ENCODE assay signal across 21 cellular contexts in the genomic region with DNA sequence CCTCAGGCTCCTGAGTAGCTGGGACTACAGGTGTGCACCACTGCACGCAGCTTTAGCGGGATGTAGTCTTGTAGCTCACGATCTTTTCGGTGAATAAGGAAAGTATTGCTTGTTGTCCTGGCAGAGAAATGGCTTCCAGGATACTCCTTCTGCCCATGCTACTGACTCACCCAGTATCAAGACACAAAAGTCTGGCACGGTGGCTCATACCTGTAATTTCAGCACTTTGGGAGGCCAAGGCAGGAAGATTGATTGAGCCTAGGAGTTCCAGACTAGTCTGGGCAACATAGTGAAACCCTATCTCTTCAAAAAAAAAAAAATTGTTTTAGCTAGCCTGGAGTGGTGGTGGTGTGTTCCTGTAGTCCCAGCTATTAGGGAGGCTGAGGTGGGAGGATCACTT.
"Had no signal": no experiment of that assay in that cellular context is flagged by ENCODE, and none has a peak within 500 bp of the region (broad histone marks: within the 10 kb centered on the region; RNA-seq: fewer than 3 reads in every experiment).

No MANE protein-coding gene starts in this region.

- H3K9me3 ChIP-seq: MG63, SJSA1 had no signal

- H3K27me3 ChIP-seq: MG63, SJSA1 had no signal

- H3K36me3 ChIP-seq: MG63, SJSA1 had no signal

- FAIRE-seq: HepG2, RCC 7860 had no signal

- H3K4me1 ChIP-seq: SJSA1 had no signal

- DNase-seq: IMR-90, Karpas-422, KG1, MG63, NCI-H1092, NCI-H1105 treated with DMSO at 0.1 percent for 48 hours, NCI-H1417 treated with DMSO at 0.1 percent for 48 hours, NCI-H146, NCI-H187, NCI-H2029, NCI-H2081 treated with DMSO at 0.1 percent for 48 hours, NCI-H2227 treated with DMSO at 0.1 percent for 48 hours, NCI-H524 treated with DMSO at 0.1 percent for 48 hours, NCI-H69, NCI-H774, RPMI8226, SHP77 treated with DMSO at 0.1 percent for 48 hours had no signal

- H3K4me3 ChIP-seq: MG63, SJSA1, SK-N-MC had no signal

- ATAC-seq: HepG2 had no signal

- H3K27ac ChIP-seq: SJSA1, SK-N-MC had no signal
